ENCODE assay signal across 18 cellular contexts in the genomic region with DNA sequence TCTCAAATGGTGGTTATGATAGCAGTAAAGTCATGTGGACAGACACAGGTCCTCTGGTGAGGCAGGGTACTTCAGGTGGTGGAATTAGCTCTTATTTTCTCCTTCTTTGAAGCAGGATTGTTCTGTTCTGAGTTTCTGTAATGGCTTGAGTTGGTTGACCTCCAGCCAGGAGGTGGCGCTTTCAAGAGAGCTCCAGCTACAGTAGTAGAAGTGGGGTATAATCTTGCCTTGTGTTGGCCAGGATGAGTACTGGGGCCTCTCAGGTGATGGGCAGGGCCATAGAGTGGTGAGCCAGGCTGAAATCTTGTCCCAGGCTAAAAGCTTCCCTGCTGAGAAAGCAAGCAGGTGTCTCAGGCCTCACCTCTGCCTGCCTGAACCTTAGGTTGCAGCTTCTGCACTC. TPM values are rescaled to one million over a fixed set of nuclear protein-coding genes. Genes with fewer than 3 reads are reported as not detected.
"Had no signal": no experiment of that assay in that cellular context is flagged by ENCODE, and none has a peak within 500 bp of the region (broad histone marks: within the 10 kb centered on the region; RNA-seq: fewer than 3 reads in every experiment).

No MANE protein-coding gene starts in this region.

- H3K4me1 ChIP-seq: adrenal gland, pancreas had no signal

- H3K27me3 ChIP-seq: adrenal gland, cardiac muscle cell, pancreas had no signal

- DNase-seq: activated CD4-positive, alpha-beta memory T cell treated with anti-CD3 and anti-CD28 coated beads for 36 hours; activated CD4-positive, alpha-beta T cell treated with anti-CD3 and anti-CD28 coated beads for 1 hour; activated effector memory CD4-positive, alpha-beta T cell treated with Interleukin-2 at 50 U/mL for 16 hours; activated naive CD4-positive, alpha-beta T cell treated with anti-CD3 and anti-CD28 coated beads, Interleukin-2, amount 50 U/mL, for 16 hours; activated T-cell treated with anti-CD3 and anti-CD28 coated beads, Interleukin-2, amount 50 U/mL, for 4 hours; adrenal gland; foreskin fibroblast; hippocampal formation; mammary epithelial cell; naive B cell; pancreas; stimulated activated CD4-positive, alpha-beta T cell treated with anti-CD3 and anti-CD28 coated beads, Interleukin-1b, Interleukin-23, amount 100 ng/mL, for 48 hours; stimulated activated naive CD8-positive, alpha-beta T cell treated with anti-CD3 and anti-CD28 coated beads, Interleukin-15, amount 100 ng/mL, for 72 hours; T-helper 9 cell had no signal

- H3K27ac ChIP-seq: adrenal gland, cardiac muscle cell, pancreas had no signal

- H3K9me3 ChIP-seq: adrenal gland, pancreas had no signal

- H3K4me3 ChIP-seq: adrenal gland, cardiac muscle cell, pancreas had no signal

- ATAC-seq: activated T-cell treated with anti-CD3 and anti-CD28 coated beads, Interleukin-2, amount 50 U/mL, for 4 hours; left lobe of liver; pancreas; stimulated activated naive CD8-positive, alpha-beta T cell treated with anti-CD3 and anti-CD28 coated beads, Interleukin-15, amount 100 ng/mL, for 72 hours had no signal

- FAIRE-seq: colon, keratinocyte, pancreas had no signal

- H3K36me3 ChIP-seq: adrenal gland, cardiac muscle cell, pancreas had no signal

RNA-seq across cellular contexts. Expression of a gene that starts 52.5 kb away (rescaled TPM):
- total RNA-seq: activated CD4-positive, alpha-beta memory T cell treated with anti-CD3 and anti-CD28 coated beads for 36 hours; activated T-cell treated with anti-CD3 and anti-CD28 coated beads, Interleukin-2, amount 50 U/mL, for 4 hours had no signal
